Comparison of ENCODE assay signal across 9 cellular contexts in genomic region chr5:87899109-87900100, GRCh38.
DNase-seq lines count a peak whose midpoint lies in the region; ATAC-seq and TF ChIP-seq lines count a peak whose summit lies in the region.
"Had no signal": no experiment of that assay in that cellular context is flagged by ENCODE, and none has a peak within 500 bp of the region (broad histone marks: within the 10 kb centered on the region; RNA-seq: fewer than 3 reads in every experiment).

No MANE protein-coding gene starts in this region.

- TF ChIP-seq CTCF in dorsolateral prefrontal cortex (IDR thresholded peaks at IDR 0.05 in 54 of 56, conservative IDR thresholded peaks at IDR 0.05 in 2 of 56; ENCODE audit: low read depth in 1 of 56, partially characterized antibody in 56 of 56), result peak; percentile 25 to 73 (median 57)

- DNase-seq in dorsolateral prefrontal cortex (peak in 8 of 10 donors; percentile 41 to 87 (median 66)), neuronal stem cell (ENCODE audit: low spot score) (peak; percentile 90), NCI-H510A (lab: John Stamatoyannopoulos, UW) (no peak), HK-2 (ENCODE audit: unreplicated experiment) (no peak)
- DNase-seq in activated CD4-positive, alpha-beta T cell treated with anti-CD3 and anti-CD28 coated beads for 1 hour, result no peak

- no peak overlapping the region for H3K18ac ChIP-seq in neuronal stem cell (ENCODE audit: low read length)

- H3K4ac ChIP-seq in neuronal stem cell (ENCODE audit: low read length), result no peak overlapping the region

- no peak overlapping the region for H2AFZ ChIP-seq in neuronal stem cell (ENCODE audit: low read length)

- no peak overlapping the region for H3K4me2 ChIP-seq in neuronal stem cell (ENCODE audit: insufficient read depth, low read length, poor library complexity, severe bottlenecking)

- H2AK5ac ChIP-seq in neuronal stem cell (ENCODE audit: low read depth, low read length), result no peak overlapping the region

- H4K8ac ChIP-seq in neuronal stem cell (ENCODE audit: low read depth, low read length), result no peak overlapping the region

- no peak overlapping the region for H4K91ac ChIP-seq in neuronal stem cell (ENCODE audit: low read depth, low read length, poor library complexity)

- WGBS in neuronal stem cell (ENCODE audit: extremely low coverage in 2 of 2, insufficient read length in 2 of 2, insufficient replicate concordance in 1 of 2), 2 donors, result no CpG with 5 or more reads among the region's 7 CpGs

- H2BK5ac ChIP-seq in neuronal stem cell (ENCODE audit: low read length), result no peak overlapping the region

- H3K27ac ChIP-seq in dorsolateral prefrontal cortex, result peak overlapping the region; percentile 59 to 94 (median 89)
- H3K27ac ChIP-seq in neuronal stem cell (replicated peaks; ENCODE audit: low read length), result no peak overlapping the region

- H3K27me3 ChIP-seq in dorsolateral prefrontal cortex, result no peaks in the 10 kb centered on the region
- H3K27me3 ChIP-seq in neuronal stem cell (ENCODE audit: control insufficient read depth in 3 of 3, insufficient read depth in 3 of 3, low read depth in 1 of 3, low read length in 3 of 3), result peaks cover 0 to 40% (median 0%) of the 10 kb centered on the region in 3 experiments
- H3K27me3 ChIP-seq: uterus had no signal

- no peaks in the 10 kb centered on the region for H3K79me1 ChIP-seq in neuronal stem cell (ENCODE audit: low read depth, low read length)

- H2BK15ac ChIP-seq in neuronal stem cell (ENCODE audit: low read length), result no peak overlapping the region

- H2BK120ac ChIP-seq in neuronal stem cell (ENCODE audit: low read depth, low read length), result no peak overlapping the region

- no peak overlapping the region for H2BK12ac ChIP-seq in neuronal stem cell (ENCODE audit: low read length)

- H3K4me3 ChIP-seq in dorsolateral prefrontal cortex, result peak overlapping the region in 22 of 59 donors; percentile 2 to 38 (median 14)
- no peak overlapping the region for H3K4me3 ChIP-seq in neuronal stem cell (ENCODE audit: low read length in 2 of 2)
- H3K4me3 ChIP-seq: uterus had no signal

- intact Hi-C loops in dorsolateral prefrontal cortex (cut with DNase I), result loop anchor here (1.0 to 10.0 kb wide), 9 partner anchors 43 to 793 kb away; no protein-coding TSS in a partner anchor

- ATAC-seq in GM18861 (IDR thresholded peaks at IDR 0.05; ENCODE audit: unreplicated experiment), result peak; percentile 83
- peak; percentile 73 for ATAC-seq in HG03442 (IDR thresholded peaks at IDR 0.05; ENCODE audit: unreplicated experiment)
- ATAC-seq in HG03521 (IDR thresholded peaks at IDR 0.05; ENCODE audit: unreplicated experiment), result no peak

- H3K36me3 ChIP-seq in neuronal stem cell (replicated peaks in 1 of 2; ENCODE audit: control insufficient read depth in 2 of 2, insufficient read depth in 2 of 2, low read length in 2 of 2), result no peaks in the 10 kb centered on the region
- H3K36me3 ChIP-seq: uterus had no signal

- H3K9me3 ChIP-seq in neuronal stem cell (replicated peaks in 1 of 2; ENCODE audit: control insufficient read depth in 2 of 2, insufficient read depth in 1 of 2, low read depth in 1 of 2, low read length in 2 of 2), result no peaks in the 10 kb centered on the region
- H3K9me3 ChIP-seq: uterus had no signal

- H3K9ac ChIP-seq in neuronal stem cell (ENCODE audit: low read depth, low read length, poor library complexity), result no peak overlapping the region

- no peak overlapping the region for H3K14ac ChIP-seq in neuronal stem cell (ENCODE audit: low read length)

- H3K23ac ChIP-seq in neuronal stem cell (ENCODE audit: low read depth, low read length, poor library complexity), result no peak overlapping the region

- peaks cover 9 to 14% of the 10 kb centered on the region in 2 donors for H3K4me1 ChIP-seq in neuronal stem cell (ENCODE audit: control insufficient read depth in 2 of 2, insufficient read depth in 1 of 2, low read depth in 1 of 2, low read length in 2 of 2)
- H3K4me1 ChIP-seq: uterus had no signal

Comparison
In these comparisons a context has a peak if more than half of its experiments do, and no peak if none do; other contexts are left out.
1. DNase-seq: peak in dorsolateral prefrontal cortex (8 of 10) and neuronal stem cell (single experiment); none in NCI-H510A (single experiment), activated CD4-positive, alpha-beta T cell treated with anti-CD3 and anti-CD28 coated beads for 1 hour (single experiment) and HK-2 (single experiment).